1 cellular context compared by ENCODE assay signal in genomic region chr3:95926904-95927501, GRCh38.
TF ChIP-seq lines count a peak whose summit lies in the region.

No MANE protein-coding gene starts in this region.

TF ChIP-seq in H1, 55 proteins besides CTCF, POLR2A, EP300 and RAD21:
- TF ChIP-seq TAF1 (IDR thresholded peaks at IDR 0.05; ENCODE audit: low read depth, low read length): no peak
- peak; percentile 91 for TF ChIP-seq YY1 (IDR thresholded peaks at IDR 0.05; ENCODE audit: low read depth, low read length)
- TF ChIP-seq JUND (IDR thresholded peaks at IDR 0.05; ENCODE audit: low read length): no peak
- peak; percentile 70; the same call in 1 of the 2 replicates for TF ChIP-seq SRF (IDR thresholded peaks at IDR 0.05; ENCODE audit: low read depth, low read length)
- no peak for TF ChIP-seq RBBP5 (IDR thresholded peaks at IDR 0.05; ENCODE audit: borderline replicate concordance, low read depth, low read length)
- TF ChIP-seq TCF12 (IDR thresholded peaks at IDR 0.05; ENCODE audit: low read depth, low read length): 0 out of 2 replicates have a peak, but pooled peaks have one; percentile 36
- no peak for TF ChIP-seq HDAC6 (IDR thresholded peaks at IDR 0.05; ENCODE audit: low read depth, low read length)
- peak; percentile 94 for TF ChIP-seq TEAD4 (IDR thresholded peaks at IDR 0.05; ENCODE audit: low read depth, low read length)
- peak; percentile 77 for TF ChIP-seq TBP (IDR thresholded peaks at IDR 0.05; ENCODE audit: low read depth, low read length)
- peak; percentile 86 for TF ChIP-seq CHD7 (IDR thresholded peaks at IDR 0.05; ENCODE audit: insufficient replicate concordance, low read length)
- TF ChIP-seq SP1 (IDR thresholded peaks at IDR 0.05; ENCODE audit: low read depth, low read length): peak; percentile 67; the same call in 1 of the 2 replicates
- no peak for TF ChIP-seq RXRA (IDR thresholded peaks at IDR 0.05; ENCODE audit: insufficient read depth, low read depth, low read length)
- TF ChIP-seq HDAC2 (IDR thresholded peaks at IDR 0.05; ENCODE audit: borderline replicate concordance in 1 of 2, low read depth in 2 of 2, low read length in 2 of 2): peak; percentile 75 to 94; a peak in 3 of 4 replicates
- 0 out of 2 replicates have a peak, but pooled peaks have one; percentile 25 for TF ChIP-seq CREB1 (IDR thresholded peaks at IDR 0.05)
- no peak for TF ChIP-seq PHF8 (conservative IDR thresholded peaks at IDR 0.05; ENCODE audit: low read depth, low read length)
- peak; percentile 77 for TF ChIP-seq NANOG (IDR thresholded peaks at IDR 0.05; ENCODE audit: insufficient read depth, low read depth, low read length, poor library complexity, severe bottlenecking)
- TF ChIP-seq SP4 (IDR thresholded peaks at IDR 0.05; ENCODE audit: low read length): no peak; the same call in 1 of the 2 replicates
- peak; percentile 62 for TF ChIP-seq ASH2L (IDR thresholded peaks at IDR 0.05; ENCODE audit: low read length)
- peak; percentile 94; the same call in 1 of the 2 replicates for TF ChIP-seq POU5F1 (IDR thresholded peaks at IDR 0.05; ENCODE audit: low read depth, low read length)
TF ChIP-seq in H1: peak in this region for 12.
